In the genomic region with DNA sequence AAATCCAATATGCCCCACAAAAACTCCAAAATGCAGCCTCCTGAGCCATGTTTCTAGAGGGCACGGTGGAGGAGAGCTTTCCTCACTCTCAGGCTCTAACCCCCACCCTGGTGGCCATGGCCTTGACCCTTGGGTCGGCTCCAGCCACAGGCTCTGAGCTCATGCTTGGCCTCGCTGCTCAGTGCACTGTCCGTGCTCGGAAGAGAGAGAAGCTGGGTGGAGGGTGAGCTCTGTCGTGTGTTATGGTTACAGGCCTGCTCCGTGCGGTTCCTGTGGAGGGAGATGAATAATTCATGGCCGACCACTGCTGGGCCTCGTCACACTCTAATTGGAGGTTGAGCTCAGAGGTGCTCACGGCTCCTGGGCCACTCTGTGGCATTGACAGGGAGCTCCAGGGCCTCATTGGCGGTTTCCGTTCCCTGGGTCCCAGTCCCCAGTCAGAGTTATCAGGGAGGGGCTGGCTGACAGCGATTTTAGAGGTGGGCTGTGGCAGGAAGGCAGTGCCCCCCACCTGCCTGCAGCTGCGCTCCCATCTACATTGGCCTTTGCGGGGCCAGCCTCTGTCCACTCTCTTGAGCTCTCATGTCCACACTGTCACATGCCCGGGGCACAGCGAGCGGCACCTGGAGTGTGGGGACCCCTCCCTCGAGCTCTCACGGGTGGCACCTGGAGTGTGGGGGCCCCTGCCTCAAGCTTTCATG, we compare ENCODE assay signal across 16 cellular contexts. TPM values are rescaled to one million over a fixed set of nuclear protein-coding genes. Genes with fewer than 3 reads are reported as not detected.
A peak's percentile ranks its signal among the peaks of the same experiment; 100 is the strongest.
DNase-seq lines count a peak whose midpoint lies in the region; ATAC-seq and TF ChIP-seq lines count a peak whose summit lies in the region.
"Had no signal": no experiment of that assay in that cellular context is flagged by ENCODE, and none has a peak within 500 bp of the region (broad histone marks: within the 10 kb centered on the region; RNA-seq: fewer than 3 reads in every experiment).

No MANE protein-coding gene starts in this region.

- H3K9ac ChIP-seq in NT2/D1 (ENCODE audit: insufficient read length, low read depth): no peak overlapping the region

- no peaks in the 10 kb centered on the region for H3K9me3 Mint-ChIP-seq in CD4-positive, alpha-beta T cell
- no peaks in the 10 kb centered on the region for H3K9me3 Mint-ChIP-seq in dendritic cell treated with granulocyte-macrophage colony-stimulating factor and Interleukin-4, amounts not matched to agents 40 ng/mL and 50 ng/mL, for 4 days
- H3K9me3 Mint-ChIP-seq in natural killer cell: no peaks in the 10 kb centered on the region

- no peak overlapping the region for H3K4me2 ChIP-seq in hepatocyte

- no peak for ATAC-seq in CD4-positive, alpha-beta T cell (ENCODE audit: poor library complexity)
- ATAC-seq in natural killer cell (peak in 1 of 3 donors; percentile 56), GM18498 (IDR thresholded peaks at IDR 0.05; ENCODE audit: unreplicated experiment) (no peak)

- intact Hi-C loops in CD4-positive, alpha-beta T cell (cut with DNase I, micrococcal nuclease): loop anchor here in 1 of 2 experiments (5.0 kb wide), 1 partner anchor 181 kb away; no protein-coding TSS in a partner anchor
- intact Hi-C loops in dendritic cell treated with granulocyte-macrophage colony-stimulating factor and Interleukin-4, amounts not matched to agents 40 ng/mL and 50 ng/mL, for 4 days (cut with micrococcal nuclease): loop anchor here (5.0 to 10.0 kb wide), 4 partner anchors 99 to 389 kb away; partner anchors contain the start of genes CBFA2T3, SPG7 and ZNF778
- intact Hi-C loops in natural killer cell (cut with micrococcal nuclease): no loop called here

- H3K27me3 Mint-ChIP-seq in CD4-positive, alpha-beta T cell: no peaks in the 10 kb centered on the region
- H3K27me3 Mint-ChIP-seq in dendritic cell treated with granulocyte-macrophage colony-stimulating factor and Interleukin-4, amounts not matched to agents 40 ng/mL and 50 ng/mL, for 4 days: no peaks in the 10 kb centered on the region
- no peaks in the 10 kb centered on the region for H3K27me3 Mint-ChIP-seq in natural killer cell (ENCODE audit: low read depth in 2 of 2)

- peaks cover 97% of the 10 kb centered on the region for H3K36me3 ChIP-seq in NT2/D1 (ENCODE audit: insufficient read depth, insufficient read length, low read length)
- no peaks in the 10 kb centered on the region for H3K36me3 ChIP-seq in hepatocyte (replicated peaks; ENCODE audit: insufficient read depth, low read depth)

- no peaks in the 10 kb centered on the region for H4K20me1 ChIP-seq in hepatocyte (ENCODE audit: insufficient read depth, poor library complexity, severe bottlenecking)

- H3K4me3 ChIP-seq in NT2/D1 (ENCODE audit: insufficient read length, low read depth): no peak overlapping the region
- H3K4me3 ChIP-seq in hepatocyte: no peak overlapping the region

- POLR2A ChIA-PET in CD4-positive, alpha-beta T cell (lab: Charles Lee): interaction anchor here (1.3 to 1.6 kb wide), 2 partner anchors 21 to 24 kb away, joined by 8 to 13 read pairs; partner anchors contain the start of gene ACSF3

- no peak for TF ChIP-seq CTCF in CD4-positive, alpha-beta T cell (IDR thresholded peaks at IDR 0.05)
- TF ChIP-seq CTCF in natural killer cell (IDR thresholded peaks at IDR 0.05): no peak
- no peak for TF ChIP-seq CTCF in hepatocyte (IDR thresholded peaks at IDR 0.05; ENCODE audit: poor library complexity)

- peak overlapping the region; percentile 48 for H3K4me3 Mint-ChIP-seq in CD4-positive, alpha-beta T cell
- H3K4me3 Mint-ChIP-seq in dendritic cell treated with granulocyte-macrophage colony-stimulating factor and Interleukin-4, amounts not matched to agents 40 ng/mL and 50 ng/mL, for 4 days: no peak overlapping the region
- H3K4me3 Mint-ChIP-seq in natural killer cell: peak overlapping the region; percentile 45

- H3K4me1 ChIP-seq in NT2/D1 (ENCODE audit: insufficient read depth, insufficient read length) (peaks cover 28% of the 10 kb centered on the region), hepatocyte (ENCODE audit: insufficient read depth) (no peaks in the 10 kb centered on the region)

- H2AFZ ChIP-seq in hepatocyte: no peak overlapping the region

- H3K9me3 ChIP-seq in CD4-positive, alpha-beta T cell (ENCODE audit: control insufficient read depth, low read length): no peaks in the 10 kb centered on the region
- H3K9me3 ChIP-seq in NT2/D1 (ENCODE audit: insufficient read depth, low read length): no peaks in the 10 kb centered on the region
- H3K9me3 ChIP-seq in hepatocyte (ENCODE audit: low read depth): no peaks in the 10 kb centered on the region

- CTCF ChIA-PET in CD4-positive, alpha-beta T cell (lab: Charles Lee): no interaction called here

- no peaks in the 10 kb centered on the region for H3K27me3 ChIP-seq in CD4-positive, alpha-beta T cell (ENCODE audit: control insufficient read depth, insufficient read depth, low read length)
- H3K27me3 ChIP-seq in NT2/D1 (ENCODE audit: insufficient read depth, insufficient read length): no peaks in the 10 kb centered on the region
- no peaks in the 10 kb centered on the region for H3K27me3 ChIP-seq in hepatocyte

- peaks cover 67% of the 10 kb centered on the region for H3K36me3 Mint-ChIP-seq in CD4-positive, alpha-beta T cell (ENCODE audit: low read depth)
- peaks cover 91% of the 10 kb centered on the region for H3K36me3 Mint-ChIP-seq in dendritic cell treated with granulocyte-macrophage colony-stimulating factor and Interleukin-4, amounts not matched to agents 40 ng/mL and 50 ng/mL, for 4 days (ENCODE audit: low read depth)
- no peaks in the 10 kb centered on the region for H3K36me3 Mint-ChIP-seq in natural killer cell

- WGBS in hepatocyte (ENCODE audit: low lambda C conversion rate, missing lambda C conversion rate): 91% methylated on average over 16 of the region's 21 CpGs

- H3K27ac Mint-ChIP-seq in CD4-positive, alpha-beta T cell: no peak overlapping the region
- peak overlapping the region; percentile 50 for H3K27ac Mint-ChIP-seq in dendritic cell treated with granulocyte-macrophage colony-stimulating factor and Interleukin-4, amounts not matched to agents 40 ng/mL and 50 ng/mL, for 4 days
- peak overlapping the region; percentile 92 for H3K27ac Mint-ChIP-seq in natural killer cell

- peak in 1 of 10 experiments; percentile 1 for DNase-seq in CD4-positive, alpha-beta T cell
- peak; percentile 58 for DNase-seq in NT2/D1 (ENCODE audit: low read depth, low spot score)
- no peak for DNase-seq in natural killer cell
- no peak for DNase-seq in hippocampal formation (lab: John Stamatoyannopoulos, UW)
- no peak for DNase-seq in hepatocyte (ENCODE audit: low spot score)
- no peak for DNase-seq in COLO668 (lab: John Stamatoyannopoulos, UW; ENCODE audit: unreplicated experiment)
- DNase-seq: activated CD4-positive, alpha-beta T cell treated with anti-CD3 and anti-CD28 coated beads, Interleukin-2, amount 50 U/mL, for 4 hours; cortex of kidney; GF-D8; NCI-H2227 treated with DMSO at 0.1 percent for 48 hours; OCI-M1 had no signal

- no peaks in the 10 kb centered on the region for H3K9me2 ChIP-seq in hepatocyte (replicated peaks; ENCODE audit: insufficient read depth)

- peak overlapping the region; percentile 32 for H3K27ac ChIP-seq in CD4-positive, alpha-beta T cell (ENCODE audit: low read depth, low read length)
- H3K27ac ChIP-seq in hepatocyte: no peak overlapping the region

- peaks cover 80% of the 10 kb centered on the region for H3K4me1 Mint-ChIP-seq in CD4-positive, alpha-beta T cell (ENCODE audit: low read depth)
- H3K4me1 Mint-ChIP-seq in dendritic cell treated with granulocyte-macrophage colony-stimulating factor and Interleukin-4, amounts not matched to agents 40 ng/mL and 50 ng/mL, for 4 days (ENCODE audit: low read depth): peaks cover 57% of the 10 kb centered on the region
- H3K4me1 Mint-ChIP-seq in natural killer cell: peaks cover 39 to 47% of the 10 kb centered on the region in 2 donors

- H3K79me2 ChIP-seq in hepatocyte: no peaks in the 10 kb centered on the region

RNA-seq across cellular contexts. Expression of gene ACSF3, which starts 24.9 kb away (rescaled TPM):
- total RNA-seq in CD4-positive, alpha-beta T cell: 10 to 100 TPM; 44.7 to 49.5 TPM
- total RNA-seq in natural killer cell: 10 to 100 TPM; 45.0 to 71.4 (median 51.6) TPM
- total RNA-seq in hepatocyte: 20.7 and 22.1 TPM in 2 replicates
- 18.2 and 28.0 TPM in 2 replicates for polyA plus RNA-seq in hepatocyte

RNA-seq across cellular contexts. Expression of gene CDH15, which starts 53.0 kb away (rescaled TPM):
- total RNA-seq in CD4-positive, alpha-beta T cell: not detected
- total RNA-seq in natural killer cell (under 1 TPM in 1 of 3 donors, not detected in 2; 0.20 TPM), hepatocyte (0.13 TPM in 1 of 2 replicates, not detected in the other)
- 0.12 and 0.47 TPM in 2 replicates for polyA plus RNA-seq in hepatocyte
- total RNA-seq: HT1080; subcutaneous adipose tissue; T-helper 2 cell treated with Interferon-gamma antibody and Interleukin-4, amounts not matched to agents 100 ng/mL and 5 ng/mL, for 36 hours had no signal
